ENCODE assay signal across 8 cellular contexts in the genomic region with DNA sequence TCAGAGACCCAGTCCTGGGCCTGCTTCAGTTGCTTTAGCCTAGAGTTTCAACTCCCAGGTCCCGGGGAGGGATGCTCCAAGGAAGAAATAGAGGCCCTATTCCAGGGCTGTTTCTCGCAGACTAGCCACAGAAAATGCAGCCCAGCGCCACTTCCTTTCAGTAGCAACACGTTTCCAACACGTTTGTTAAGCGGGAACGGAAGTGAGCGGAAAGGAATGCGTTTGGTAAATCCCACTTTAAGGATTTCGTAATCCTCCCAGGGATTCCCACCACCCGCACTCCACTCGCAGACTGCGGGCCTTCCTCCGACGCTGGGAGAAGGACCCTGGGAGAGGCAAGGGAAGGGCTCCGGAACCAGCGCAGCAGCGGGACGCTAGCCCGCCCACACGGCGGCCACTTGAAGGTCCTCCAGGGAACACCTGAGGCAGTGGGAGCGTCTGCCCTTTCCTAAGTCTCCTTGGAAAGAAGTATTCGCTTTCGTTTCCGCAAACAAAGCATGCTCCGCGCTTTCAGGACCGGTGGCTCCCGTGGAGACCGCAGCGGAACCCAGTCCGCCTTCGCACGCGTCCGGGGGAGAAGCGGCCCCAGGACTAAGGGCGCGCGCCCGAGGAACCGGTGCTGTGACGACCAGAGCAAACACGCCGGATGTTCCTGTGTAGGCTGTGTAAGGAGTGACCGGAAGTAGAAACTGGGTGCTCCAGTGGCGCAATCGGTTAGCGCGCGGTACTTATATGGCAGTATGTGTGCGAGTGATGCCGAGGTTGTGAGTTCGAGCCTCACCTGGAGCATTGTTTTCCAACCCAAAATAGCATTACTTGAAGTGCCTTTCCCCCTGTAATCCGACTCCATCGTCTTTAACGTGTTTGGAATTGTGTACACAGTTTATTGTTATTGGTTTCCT.
DNase-seq lines count a peak whose midpoint lies in the region; ATAC-seq and TF ChIP-seq lines count a peak whose summit lies in the region.

No MANE protein-coding gene starts in this region.

- WGBS in adipose tissue, 3 donors = 1 to 4% (median 2%) methylated on average over 58 of the region's 58 CpGs
- WGBS in heart right ventricle, 2 donors = 1 to 2% methylated on average over 58 of the region's 58 CpGs
- WGBS in ovary, 3 donors = 1 to 2% (median 1%) methylated on average over 58 of the region's 58 CpGs

- H3K4me1 ChIP-seq in HUES6 (ENCODE audit: control insufficient read depth, insufficient read depth, low read length) = peaks cover 9% of the 10 kb centered on the region
- H3K4me1 ChIP-seq in SJSA1 (replicated peaks) = 0 out of 2 replicates have a peak, but pooled peaks cover 4% of the 10 kb centered on the region
- peaks cover 0 to 11% (median 3%) of the 10 kb centered on the region in 9 donors for H3K4me1 ChIP-seq in heart right ventricle
- H3K4me1 ChIP-seq in ovary (ENCODE audit: insufficient read depth) = no peaks in the 10 kb centered on the region
- H3K4me1 ChIP-seq in upper lobe of right lung = no peaks in the 10 kb centered on the region

- TF ChIP-seq POLR2A in ovary (IDR thresholded peaks at IDR 0.05) = peak; percentile 63

- TF ChIP-seq EP300 in ovary (IDR thresholded peaks at IDR 0.05) = no peak

- H3K27me3 ChIP-seq in HUES6 (ENCODE audit: control insufficient read depth, insufficient read depth, low read length) (no peaks in the 10 kb centered on the region), SJSA1 (replicated peaks) (no peaks in the 10 kb centered on the region), heart right ventricle (no peaks in the 10 kb centered on the region), ovary (no peaks in the 10 kb centered on the region), upper lobe of right lung (no peaks in the 10 kb centered on the region)

- TF ChIP-seq CTCF in 22Rv1 (IDR thresholded peaks at IDR 0.05) (no peak), heart right ventricle (IDR thresholded peaks at IDR 0.05) (no peak), ovary (IDR thresholded peaks at IDR 0.05) (no peak), upper lobe of right lung (IDR thresholded peaks at IDR 0.05) (no peak)

- peak overlapping the region; percentile 96 for H3K9ac ChIP-seq in HUES6 (ENCODE audit: low read length)

- H3K27ac ChIP-seq in 22Rv1 (peak overlapping the region; percentile 75), HUES6 (ENCODE audit: low read depth, low read length) (peak overlapping the region; percentile 94), SJSA1 (peak overlapping the region; percentile 84), adipose tissue (ENCODE audit: low read depth, low read length) (peak overlapping the region; percentile 87), heart right ventricle (peak overlapping the region; percentile 57 to 97 (median 90)), ovary (peak overlapping the region; percentile 79 to 89), upper lobe of right lung (peak overlapping the region; percentile 95)

- H3K4me3 ChIP-seq in HUES6 (ENCODE audit: low read depth, low read length) (peak overlapping the region; percentile 78), SJSA1 (peak overlapping the region; percentile 54), heart right ventricle (peak overlapping the region; percentile 52 to 85 (median 69)), ovary (peak overlapping the region; percentile 81), upper lobe of right lung (peak overlapping the region; percentile 65)

- ATAC-seq in GM18861 (IDR thresholded peaks at IDR 0.05; ENCODE audit: unreplicated experiment) = peak; percentile 71
- peak; percentile 97 to 99 (median 99) for ATAC-seq in heart right ventricle
- peak; percentile 98 for ATAC-seq in upper lobe of right lung

- H3K36me3 ChIP-seq in HUES6 (ENCODE audit: control insufficient read depth, insufficient read depth, low read length) (no peaks in the 10 kb centered on the region), SJSA1 (no peaks in the 10 kb centered on the region), heart right ventricle (peaks cover 0 to 6% (median 0%) of the 10 kb centered on the region in 9 donors), ovary (no peaks in the 10 kb centered on the region), upper lobe of right lung (no peaks in the 10 kb centered on the region)

- H3K9me3 ChIP-seq in HUES6 (ENCODE audit: control insufficient read depth, insufficient read depth, low read depth, low read length) (peaks cover 14% of the 10 kb centered on the region), SJSA1 (replicated peaks) (no peaks in the 10 kb centered on the region; the same call in 1 of the 2 replicates), heart right ventricle (peaks cover 0 to 38% (median 21%) of the 10 kb centered on the region in 11 donors), ovary (peaks cover 0 to 9% of the 10 kb centered on the region in 2 donors), upper lobe of right lung (no peaks in the 10 kb centered on the region)

- DNase-seq in SJSA1 (ENCODE audit: low read depth in 1 of 2, low spot score in 2 of 2) = peak; percentile 89
- DNase-seq in heart right ventricle = peak; percentile 80 to 89
- peak; percentile 83 to 88 (median 85) for DNase-seq in ovary
- peak; percentile 92 for DNase-seq in upper lobe of right lung

- intact Hi-C loops in heart right ventricle (cut with DNase I) = no loop called here
- intact Hi-C loops in ovary (cut with DNase I) = no loop called here
- intact Hi-C loops in upper lobe of right lung (cut with DNase I) = no loop called here

Comparison
In these comparisons a context has a peak if more than half of its experiments do, and no peak if none do; other contexts are left out.
1. Peak in every context shown above with its lines: DNase-seq, ATAC-seq, H3K4me3 ChIP-seq and H3K27ac ChIP-seq.